ENCODE assay signal across 16 cellular contexts in the genomic region with DNA sequence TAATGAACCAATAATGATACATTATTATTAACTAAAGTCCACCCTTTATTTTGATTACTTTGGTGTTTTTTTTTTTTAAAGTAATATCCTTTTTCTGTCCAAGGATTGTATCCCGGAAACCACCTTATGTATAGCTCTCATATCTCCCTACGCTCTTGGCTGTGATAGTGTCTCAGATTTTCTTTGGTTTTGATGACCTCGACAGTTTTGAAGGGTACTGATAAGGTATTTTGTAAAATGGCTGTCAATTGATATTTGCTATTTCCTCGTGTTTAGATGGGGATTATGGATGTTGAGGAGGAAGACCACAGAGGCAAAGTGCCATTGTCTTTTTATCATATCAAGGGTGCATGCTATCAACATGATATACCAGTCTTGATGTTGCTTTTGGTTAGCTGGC.
DNase-seq lines count a peak whose midpoint lies in the region; ATAC-seq and TF ChIP-seq lines count a peak whose summit lies in the region.
"Had no signal": no experiment of that assay in that cellular context is flagged by ENCODE, and none has a peak within 500 bp of the region (broad histone marks: within the 10 kb centered on the region; RNA-seq: fewer than 3 reads in every experiment).

No MANE protein-coding gene starts in this region.

- no peak for TF ChIP-seq EP300 in esophagus muscularis mucosa (IDR thresholded peaks at IDR 0.05)

- no peak for DNase-seq in heart left ventricle
- no peak for DNase-seq in right cardiac atrium
- DNase-seq in esophagus muscularis mucosa (ENCODE audit: extremely low spot score) = no peak
- DNase-seq in superior temporal gyrus (ENCODE audit: extremely low spot score) = peak; percentile 13
- no peak for DNase-seq in anterior cingulate cortex (lab: John Stamatoyannopoulos, UW)
- no peak for DNase-seq in NCI-H226
- DNase-seq: AML-193; Caco-2; CD8-positive, alpha-beta memory T cell; DND-41; GDM1 had no signal

- WGBS in heart left ventricle, 4 donors = 73 to 79% (median 74%) methylated on average over 4 of the region's 4 CpGs
- 69% methylated on average over 4 of the region's 4 CpGs for whole genome bisulfite sequencing in right cardiac atrium
- 90% methylated on average over 4 of the region's 4 CpGs for WGBS in esophagus muscularis mucosa

- ATAC-seq in heart left ventricle (no peak), right cardiac atrium (no peak), GM18517 (IDR thresholded peaks at IDR 0.05; ENCODE audit: unreplicated experiment) (no peak)
- ATAC-seq: HCT116 had no signal

- TF ChIP-seq POLR2A in heart left ventricle (IDR thresholded peaks at IDR 0.05) (no peak), esophagus muscularis mucosa (IDR thresholded peaks at IDR 0.05; ENCODE audit: low read depth) (no peak)

- peaks cover 0 to 5% (median 0%) of the 10 kb centered on the region in 9 donors for H3K36me3 ChIP-seq in heart left ventricle
- no peaks in the 10 kb centered on the region for H3K36me3 ChIP-seq in esophagus muscularis mucosa
- H3K36me3 ChIP-seq: BLaER1 had no signal

- H3K9me3 ChIP-seq in heart left ventricle (no peaks in the 10 kb centered on the region), right cardiac atrium (ENCODE audit: control insufficient read depth, low read length) (no peaks in the 10 kb centered on the region), esophagus muscularis mucosa (no peaks in the 10 kb centered on the region)
- H3K9me3 ChIP-seq: Caco-2 had no signal

- H3K4me1 ChIP-seq in heart left ventricle = peaks cover 0 to 64% (median 11%) of the 10 kb centered on the region in 12 donors
- H3K4me1 ChIP-seq in right cardiac atrium (ENCODE audit: control insufficient read depth, insufficient read depth, low read length) = peaks cover 6% of the 10 kb centered on the region
- peaks cover 30 to 82% (median 64%) of the 10 kb centered on the region in 4 donors for H3K4me1 ChIP-seq in esophagus muscularis mucosa
- H3K4me1 ChIP-seq: BLaER1, Caco-2 had no signal

- no peaks in the 10 kb centered on the region for H3K27me3 ChIP-seq in heart left ventricle
- no peaks in the 10 kb centered on the region for H3K27me3 ChIP-seq in right cardiac atrium (ENCODE audit: control insufficient read depth, insufficient read depth)
- no peaks in the 10 kb centered on the region for H3K27me3 ChIP-seq in esophagus muscularis mucosa
- H3K27me3 ChIP-seq: BLaER1 had no signal

- H3K4me3 ChIP-seq in heart left ventricle = no peak overlapping the region
- H3K4me3 ChIP-seq in right cardiac atrium (ENCODE audit: low read length) = no peak overlapping the region
- H3K4me3 ChIP-seq in esophagus muscularis mucosa = no peak overlapping the region
- H3K4me3 ChIP-seq: BLaER1 had no signal

- intact Hi-C loops in heart left ventricle (cut with DNase I) = loop anchor here in 3 of 10 donors (10.0 kb wide), 3 partner anchors 99 to 261 kb away; partner anchors contain the start of gene SGCD (in 1 of the 3)
- intact Hi-C loops in right cardiac atrium (cut with DNase I) = no loop called here
- intact Hi-C loops in esophagus muscularis mucosa (cut with DNase I) = no loop called here

- TF ChIP-seq CTCF in heart left ventricle (IDR thresholded peaks at IDR 0.05) = no peak
- TF ChIP-seq CTCF in VCaP (conservative IDR thresholded peaks at IDR 0.05) = no peak
- TF ChIP-seq CTCF in esophagus muscularis mucosa (IDR thresholded peaks at IDR 0.05) = no peak

- peak overlapping the region in 10 of 12 donors; percentile 48 to 89 (median 82) for H3K27ac ChIP-seq in heart left ventricle
- H3K27ac ChIP-seq in right cardiac atrium (ENCODE audit: low read length) = no peak overlapping the region
- peak overlapping the region; percentile 62 for H3K27ac ChIP-seq in VCaP
- peak overlapping the region; percentile 73 to 84 (median 81) for H3K27ac ChIP-seq in esophagus muscularis mucosa (replicated peaks in 1 of 4)
- H3K27ac ChIP-seq: 22Rv1, BLaER1 had no signal
